8 cellular contexts compared by ENCODE assay signal in the genomic region with DNA sequence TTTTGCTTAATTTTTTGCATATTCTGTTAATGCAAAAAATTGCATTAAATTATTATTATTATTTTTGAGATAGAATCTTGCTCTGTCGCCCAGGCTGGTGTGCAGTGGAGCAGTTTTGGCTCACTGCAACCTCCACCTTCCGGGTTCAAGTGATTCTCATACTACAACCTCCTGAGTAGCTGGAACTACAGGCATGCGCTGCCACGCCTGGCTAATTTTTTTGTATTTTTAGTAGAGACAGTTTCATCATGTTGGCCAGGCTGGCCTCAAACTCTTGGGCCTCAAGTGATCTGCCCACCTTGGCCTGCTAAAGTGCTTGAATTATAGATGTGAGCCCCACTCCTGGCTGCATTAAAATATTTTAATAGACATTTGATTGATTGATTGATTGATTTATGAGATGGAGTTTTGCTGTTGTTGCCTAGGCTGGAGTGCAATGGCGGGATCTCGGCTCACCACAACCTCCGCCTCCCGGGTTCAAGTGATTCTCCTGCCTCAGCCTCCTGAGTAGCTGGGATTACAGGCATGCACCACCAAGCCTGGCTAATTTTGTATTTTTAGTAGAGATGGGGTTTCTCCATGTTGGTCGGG. TPM values are rescaled to one million over a fixed set of nuclear protein-coding genes. Genes with fewer than 3 reads are reported as not detected.
DNase-seq lines count a peak whose midpoint lies in the region; ATAC-seq, FAIRE-seq and TF ChIP-seq lines count a peak whose summit lies in the region.
"Not testable (repeated sequence)": the region's sequence is repeated elsewhere in the genome, so short reads cannot be mapped to it uniquely, and the experiment has no call there.

No MANE protein-coding gene starts in this region.

- peak; percentile 61 for ATAC-seq in GM21390 (IDR thresholded peaks at IDR 0.05; ENCODE audit: unreplicated experiment)
- peak; percentile 78 for ATAC-seq in GM12878
- ATAC-seq in upper lobe of right lung, result not testable (repeated sequence)

- in situ Hi-C loops in Caki2 (cut with HindIII; ENCODE audit: low pct_unique_long_range_greater_than_20kb, low sequenced_read_pairs); GM12878 (cut with MboI): not testable (repeated sequence)

- not testable (repeated sequence) for TF ChIP-seq CTCF in SU-DHL-6 (IDR thresholded peaks at IDR 0.05; ENCODE audit: insufficient read depth, low read length, poor library complexity, severe bottlenecking); GM12878 (IDR thresholded peaks at IDR 0.05 in 2 of 3, conservative IDR thresholded peaks at IDR 0.05 in 1 of 3; ENCODE audit: control insufficient read depth in 2 of 3, extremely low read depth in 1 of 3, insufficient read depth in 1 of 3, low read depth in 3 of 3, low read length in 3 of 3); upper lobe of right lung (IDR thresholded peaks at IDR 0.05)

- H3K9me2 ChIP-seq in Karpas-422 (replicated peaks; ENCODE audit: insufficient read depth, low read length); SU-DHL-6 (replicated peaks; ENCODE audit: insufficient read depth, low read length): not testable (repeated sequence)

- peaks cover 51% of the 10 kb centered on the region for H3F3A ChIP-seq in SU-DHL-6 (ENCODE audit: insufficient read depth)

- 59% methylated on average over 9 of the region's 9 CpGs for WGBS in GM12878 (ENCODE audit: insufficient coverage, insufficient replicate concordance, low lambda C conversion rate, missing lambda C conversion rate)

- H3K4me3 ChIP-seq in Karpas-422 (ENCODE audit: low read length); SU-DHL-6 (ENCODE audit: insufficient read depth, low read length, poor library complexity, severe bottlenecking); GM12878; upper lobe of right lung: not testable (repeated sequence)

- CTCF ChIA-PET in GM12878 (lab: Yijun Ruan, JAX), result interaction anchor here (2.9 kb wide), 1 partner anchor 65 kb away, joined by 21 read pairs; no protein-coding TSS in a partner anchor

- intact Hi-C loops in GM12878 (cut with micrococcal nuclease; ENCODE audit: unreplicated experiment); upper lobe of right lung (cut with DNase I): not testable (repeated sequence)

- DNase-seq in Caki2 (ENCODE audit: low read depth) (peak; percentile 39), Karpas-422 (peak; percentile 64), kidney tubule cell (ENCODE audit: low spot score) (peak; percentile 28), upper lobe of right lung (peak; percentile 6)
- DNase-seq in GM12891 (ENCODE audit: insufficient read length, low spot score); GM12878 (ENCODE audit: low read depth, low spot score): not testable (repeated sequence)

- peak; percentile 31 for FAIRE-seq in GM12891 (lab: Jason Lieb, UNC)
- FAIRE-seq in GM12878 (lab: Jason Lieb, UNC), result not testable (repeated sequence)

- H3K4me1 ChIP-seq in Karpas-422 (ENCODE audit: low read length) (peaks cover 33% of the 10 kb centered on the region), GM12878 (ENCODE audit: control insufficient read depth, insufficient read depth, low read length) (peaks cover 26% of the 10 kb centered on the region)
- not testable (repeated sequence) for H3K4me1 ChIP-seq in upper lobe of right lung

- H3K27me3 ChIP-seq in Karpas-422 (ENCODE audit: low read length); SU-DHL-6 (ENCODE audit: low read length); GM12878 (replicated peaks in 1 of 2; ENCODE audit: control insufficient read depth in 2 of 2, insufficient read depth in 2 of 2, low read length in 1 of 2); upper lobe of right lung: not testable (repeated sequence)

- H3K79me2 ChIP-seq in Karpas-422 (ENCODE audit: low read length), result peaks cover 90% of the 10 kb centered on the region
- H3K79me2 ChIP-seq in SU-DHL-6 (ENCODE audit: insufficient read depth, low read length), result peaks cover 88% of the 10 kb centered on the region
- H3K79me2 ChIP-seq in GM12878 (ENCODE audit: control insufficient read depth, insufficient read depth, low read length), result peaks cover 33% of the 10 kb centered on the region

- not testable (repeated sequence) for H3K9ac ChIP-seq in Karpas-422 (ENCODE audit: low read length); GM12878 (ENCODE audit: control insufficient read depth, insufficient read depth, low read length)
- peak overlapping the region; percentile 23 for H3K9ac ChIP-seq in SU-DHL-6 (ENCODE audit: low read length)

- H2AFZ ChIP-seq in Karpas-422 (ENCODE audit: low read length); SU-DHL-6 (ENCODE audit: low read depth, low read length, severe bottlenecking); GM12878 (ENCODE audit: control insufficient read depth, low read depth, low read length): not testable (repeated sequence)

- H3K4me2 ChIP-seq in Karpas-422 (ENCODE audit: low read depth, low read length, poor library complexity, severe bottlenecking), result peak overlapping the region; percentile 5
- H3K4me2 ChIP-seq in SU-DHL-6 (ENCODE audit: low read depth, low read length, poor library complexity, severe bottlenecking), result peak overlapping the region; percentile 66
- peak overlapping the region; percentile 60; the same call in 1 of the 2 replicates for H3K4me2 ChIP-seq in GM12878 (ENCODE audit: control insufficient read depth, insufficient read depth)

- H3K27ac ChIP-seq in Karpas-422 (ENCODE audit: low read length), result peak overlapping the region; percentile 79
- peak overlapping the region; percentile 91 for H3K27ac ChIP-seq in SU-DHL-6 (ENCODE audit: low read depth, low read length)
- H3K27ac ChIP-seq in GM12878 (ENCODE audit: control insufficient read depth, insufficient read depth), result peak overlapping the region; percentile 52; the same call in 1 of the 2 replicates
- not testable (repeated sequence) for H3K27ac ChIP-seq in upper lobe of right lung

- RAD21 ChIA-PET in GM12878 (lab: Charles Lee; ENCODE audit: unreplicated experiment), result interaction anchor here (1.0 to 1.8 kb wide), 4 partner anchors 10 to 67 kb away, joined by 3 to 5 read pairs (median 4); no protein-coding TSS in a partner anchor

- not testable (repeated sequence) for H3K36me3 ChIP-seq in Karpas-422 (ENCODE audit: insufficient read depth, low read length); SU-DHL-6 (ENCODE audit: low read length); GM12878 (ENCODE audit: control insufficient read depth in 2 of 2, insufficient read depth in 2 of 2, low read length in 1 of 2)
- H3K36me3 ChIP-seq in upper lobe of right lung, result peaks cover 21% of the 10 kb centered on the region

- not testable (repeated sequence) for TF ChIP-seq EP300 in GM12878 (IDR thresholded peaks at IDR 0.05; ENCODE audit: borderline replicate concordance in 1 of 2, control insufficient read depth in 1 of 2, low read depth in 2 of 2, low read length in 2 of 2)

- H4K20me1 ChIP-seq in Karpas-422 (ENCODE audit: insufficient read depth, low read depth, low read length); SU-DHL-6 (ENCODE audit: low read depth, low read length); GM12878 (ENCODE audit: control insufficient read depth, insufficient read depth): not testable (repeated sequence)

- POLR2A ChIA-PET in GM12878 (lab: Charles Lee), result interaction anchor here (1.1 to 1.4 kb wide), 2 partner anchors 10 to 17 kb away, joined by 3 read pairs; no protein-coding TSS in a partner anchor

- not testable (repeated sequence) for H3K9me3 ChIP-seq in Karpas-422 (ENCODE audit: low read length); SU-DHL-6 (ENCODE audit: insufficient read depth, low read length); GM12878 (replicated peaks; ENCODE audit: control insufficient read depth, insufficient read depth, low read length); upper lobe of right lung

- not testable (repeated sequence) for BruUV-seq in GM12878 (replicated peaks; lab: Mats Ljungman, UMichigan)

- SMC1A ChIA-PET in GM12878 (lab: Charles Lee; ENCODE audit: uncharacterized antibody, unreplicated experiment), result interaction anchor here (0.6 to 3.0 kb wide), 7 partner anchors 11 to 142 kb away, joined by 3 to 13 read pairs (median 4); a partner anchor contains a TSS

- TF ChIP-seq POLR2A in GM12891 (IDR thresholded peaks at IDR 0.05; ENCODE audit: low read depth, low read length); GM12878 (IDR thresholded peaks at IDR 0.05; ENCODE audit: low read depth, low read length): not testable (repeated sequence)

- TF ChIP-seq RAD21 in GM12878 (IDR thresholded peaks at IDR 0.05; ENCODE audit: insufficient read depth, low read depth, low read length), result not testable (repeated sequence)

TF ChIP-seq in GM12878, 131 proteins besides CTCF, POLR2A, EP300 and RAD21:
- TF ChIP-seq PAX5 (IDR thresholded peaks at IDR 0.05; ENCODE audit: borderline replicate concordance, low read depth, low read length), result peak; percentile 46; the same call in 1 of the 2 replicates

RNA-seq across cellular contexts. Expression of a gene that starts 44.4 kb away (rescaled TPM):
- 15.4 and 18.5 TPM in 2 replicates for total RNA-seq in Caki2 (2014; rRNA removed; shearing (Covaris generic); ENCODE audit: low replicate concordance)
- polyA plus RNA-seq in GM12891 (2012; ENCODE audit: low read depth, missing spikeins), result 14.9 TPM
- total RNA-seq in Karpas-422 (2014; rRNA removed; shearing (Covaris generic); ENCODE audit: low replicate concordance), result 70.9 and 76.5 TPM in 2 replicates
- total RNA-seq in GM12878 (2013; cell fraction: nucleolus; rRNA removed), result 210 and 218 TPM in 2 replicates
- 39.2 and 40.0 TPM in 2 replicates for total RNA-seq in GM12878 (2014; rRNA removed)
- total RNA-seq in GM12878 (2014; rRNA removed; fragmentation: Illumina TruSeq; extraction: Trizol), result 35.8 and 38.5 TPM in 2 replicates
- total RNA-seq in GM12878 (2021), result 49.9 and 57.9 TPM in 2 replicates
- 10.5 TPM for polyA plus RNA-seq in GM12878 (2011; ENCODE audit: low read depth)
- polyA plus RNA-seq in GM12878 (2011; rRNA removed), result 21.5 and 26.9 TPM in 2 replicates
- polyA plus RNA-seq in GM12878 (2011; cell fraction: cytosol; rRNA removed), result 13.1 and 13.2 TPM in 2 replicates
- 27.2 and 34.1 TPM in 2 replicates for polyA plus RNA-seq in GM12878 (2011; cell fraction: nucleus; rRNA removed)
- polyA plus RNA-seq in GM12878 (2012), result 13.2 and 16.4 TPM in 2 replicates
- 25.1 and 27.2 TPM in 2 replicates for polyA plus RNA-seq in GM12878 (2014; fragmentation: Illumina TruSeq; extraction: Trizol)
- polyA plus RNA-seq in GM12878 (2014; fragmentation: Nextera tagmentation; extraction: Ambion mirVana), result 10 to 100 TPM in 1 of 2 experiments, 1 to 10 TPM in 1; 7.0 to 13.1 TPM
- 20.5 and 23.8 TPM in 2 replicates for polyA plus RNA-seq in GM12878 (2014; rRNA removed)
- 10 to 100 TPM; 39.5 to 50.5 TPM for polyA plus RNA-seq in GM12878 (2016; fragmentation: Nextera tagmentation; extraction: Ambion mirVana)
- polyA minus RNA-seq in GM12878 (2011; rRNA and poly(A)+ RNA removed), result 42.7 and 44.5 TPM in 2 replicates
- 18.0 and 18.8 TPM in 2 replicates for polyA minus RNA-seq in GM12878 (2011; cell fraction: cytosol; rRNA and poly(A)+ RNA removed)
- polyA minus RNA-seq in GM12878 (2011; cell fraction: nucleus; rRNA and poly(A)+ RNA removed), result 50.7 and 102 TPM in 2 replicates
- total RNA-seq in upper lobe of right lung, result 67.7 TPM

Comparison
In these comparisons a context has a peak if more than half of its experiments do, and no peak if none do; other contexts are left out.
1. H3K4me2 ChIP-seq: peak in every context shown above with its lines; median percentile 66 in SU-DHL-6; 60 in GM12878; 5 in Karpas-422.